11 cellular contexts compared by ENCODE assay signal in the genomic region with DNA sequence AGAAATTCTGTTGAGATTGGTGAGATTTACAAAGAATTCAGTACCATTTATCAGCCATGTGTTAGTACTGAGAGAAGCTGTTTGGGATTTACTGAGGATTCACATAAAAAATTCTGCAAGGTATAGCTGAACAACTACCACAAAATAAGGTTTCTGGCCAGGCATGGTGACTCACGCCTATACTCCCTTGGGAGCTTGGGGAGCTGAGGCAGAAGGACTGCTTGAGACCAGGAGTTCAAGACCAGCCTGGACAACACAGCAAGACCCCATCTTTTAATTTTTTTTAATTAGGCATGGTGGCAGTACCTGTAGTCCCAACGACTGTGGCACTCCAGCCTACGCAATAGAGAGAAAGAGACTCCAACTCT.
DNase-seq lines count a peak whose midpoint lies in the region; ATAC-seq and TF ChIP-seq lines count a peak whose summit lies in the region.
"Had no signal": no experiment of that assay in that cellular context is flagged by ENCODE, and none has a peak within 500 bp of the region (broad histone marks: within the 10 kb centered on the region; RNA-seq: fewer than 3 reads in every experiment).

No MANE protein-coding gene starts in this region.

- H3K4me1 Mint-ChIP-seq in CD4-positive, alpha-beta memory T cell: peaks cover 22 to 49% (median 36%) of the 10 kb centered on the region in 4 donors

- no peak overlapping the region for H3K9ac ChIP-seq in adipocyte (ENCODE audit: low read length)

- no peaks in the 10 kb centered on the region for H3K36me3 ChIP-seq in CD4-positive, alpha-beta memory T cell (ENCODE audit: insufficient read depth, low read length)
- H3K36me3 ChIP-seq in adipocyte (ENCODE audit: control insufficient read depth, insufficient read depth, low read length, severe bottlenecking) (no peaks in the 10 kb centered on the region), left lung (no peaks in the 10 kb centered on the region), gastrocnemius medialis (no peaks in the 10 kb centered on the region)

- H3K27me3 Mint-ChIP-seq in CD4-positive, alpha-beta memory T cell: no peaks in the 10 kb centered on the region

- in situ Hi-C loops in gastrocnemius medialis (cut with MboI; ENCODE audit: low sequenced_read_pairs in 4 of 4): no loop called here

- no peak for DNase-seq in CD4-positive, alpha-beta memory T cell
- DNase-seq in HS-27A (ENCODE audit: low read depth): peak; percentile 52
- DNase-seq in adipocyte (ENCODE audit: low read depth): no peak
- DNase-seq in left lung: no peak
- DNase-seq in MV-4-11 (lab: John Stamatoyannopoulos, UW): no peak
- DNase-seq in gastrocnemius medialis: no peak
- no peak for DNase-seq in D341Med (ENCODE audit: low spot score)
- DNase-seq: MM.1S, NCI-H446 had no signal

- peak overlapping the region in 5 of 7 donors; percentile 20 to 87 (median 57) for H3K27ac Mint-ChIP-seq in CD4-positive, alpha-beta memory T cell

- H3K4me3 Mint-ChIP-seq in CD4-positive, alpha-beta memory T cell: peak overlapping the region in 5 of 8 donors; percentile 5 to 57 (median 8)

- H3K9me3 ChIP-seq in CD4-positive, alpha-beta memory T cell (ENCODE audit: control insufficient read depth in 1 of 2, low read length in 2 of 2): no peaks in the 10 kb centered on the region
- H3K9me3 ChIP-seq in adipocyte (ENCODE audit: control insufficient read depth, low read length) (no peaks in the 10 kb centered on the region), left lung (no peaks in the 10 kb centered on the region), gastrocnemius medialis (no peaks in the 10 kb centered on the region)

- H3K27me3 ChIP-seq in CD4-positive, alpha-beta memory T cell (ENCODE audit: insufficient read depth, low read length): no peaks in the 10 kb centered on the region
- H3K27me3 ChIP-seq in adipocyte (replicated peaks; ENCODE audit: control insufficient read depth, insufficient read depth, low read length) (no peaks in the 10 kb centered on the region), left lung (no peaks in the 10 kb centered on the region), gastrocnemius medialis (no peaks in the 10 kb centered on the region)

- POLR2A ChIA-PET in CD4-positive, alpha-beta memory T cell (lab: Charles Lee; ENCODE audit: partially characterized antibody): interaction anchor here (1.0 to 1.8 kb wide), 3 partner anchors 18 to 112 kb away, joined by 3 to 4 read pairs (median 3); no protein-coding TSS in a partner anchor

- H3K36me3 Mint-ChIP-seq in CD4-positive, alpha-beta memory T cell: peaks cover 2 to 3% of the 10 kb centered on the region in 2 donors

- no peak for TF ChIP-seq POLR2A in gastrocnemius medialis (IDR thresholded peaks at IDR 0.05)

- CTCF ChIA-PET in CD4-positive, alpha-beta memory T cell (lab: Charles Lee; ENCODE audit: partially characterized antibody): no interaction called here

- H3K9me3 Mint-ChIP-seq in CD4-positive, alpha-beta memory T cell: no peaks in the 10 kb centered on the region

- TF ChIP-seq CTCF in left lung (IDR thresholded peaks at IDR 0.05) (no peak), gastrocnemius medialis (IDR thresholded peaks at IDR 0.05 in 4 of 5, conservative IDR thresholded peaks at IDR 0.05 in 1 of 5) (no peak)

- H3K27ac ChIP-seq in CD4-positive, alpha-beta memory T cell (ENCODE audit: low read depth, low read length): no peak overlapping the region
- H3K27ac ChIP-seq in left lung (no peak overlapping the region), gastrocnemius medialis (no peak overlapping the region)

- H3K4me3 ChIP-seq in CD4-positive, alpha-beta memory T cell (ENCODE audit: low read length in 2 of 2): no peak overlapping the region
- H3K4me3 ChIP-seq in adipocyte (ENCODE audit: low read length) (peak overlapping the region; percentile 46), left lung (no peak overlapping the region), gastrocnemius medialis (no peak overlapping the region)
- H3K4me3 ChIP-seq: skin epidermis had no signal

- intact Hi-C loops in CD4-positive, alpha-beta memory T cell (cut with micrococcal nuclease): no loop called here
- intact Hi-C loops in left lung (cut with DNase I) (no loop called here), gastrocnemius medialis (cut with DNase I; ENCODE audit: low total_unique reads) (no loop called here)

- ATAC-seq in left lung (peak; percentile 25), gastrocnemius medialis (no peak), GM19035 (IDR thresholded peaks at IDR 0.05; ENCODE audit: unreplicated experiment) (no peak)

- peaks cover 32% of the 10 kb centered on the region for H3K4me1 ChIP-seq in CD4-positive, alpha-beta memory T cell (ENCODE audit: insufficient read depth, low read length)
- peaks cover 17% of the 10 kb centered on the region for H3K4me1 ChIP-seq in adipocyte (ENCODE audit: control insufficient read depth, insufficient read depth, low read length)
- H3K4me1 ChIP-seq in left lung: peaks cover 0 to 21% of the 10 kb centered on the region in 2 donors
- H3K4me1 ChIP-seq in gastrocnemius medialis: no peaks in the 10 kb centered on the region
